In genomic region chr17:37643118-37643766, GRCh38 we compare ENCODE assay signal across 1 cellular context.
TF ChIP-seq lines count a peak whose summit lies in the region.

A gene with protein sequence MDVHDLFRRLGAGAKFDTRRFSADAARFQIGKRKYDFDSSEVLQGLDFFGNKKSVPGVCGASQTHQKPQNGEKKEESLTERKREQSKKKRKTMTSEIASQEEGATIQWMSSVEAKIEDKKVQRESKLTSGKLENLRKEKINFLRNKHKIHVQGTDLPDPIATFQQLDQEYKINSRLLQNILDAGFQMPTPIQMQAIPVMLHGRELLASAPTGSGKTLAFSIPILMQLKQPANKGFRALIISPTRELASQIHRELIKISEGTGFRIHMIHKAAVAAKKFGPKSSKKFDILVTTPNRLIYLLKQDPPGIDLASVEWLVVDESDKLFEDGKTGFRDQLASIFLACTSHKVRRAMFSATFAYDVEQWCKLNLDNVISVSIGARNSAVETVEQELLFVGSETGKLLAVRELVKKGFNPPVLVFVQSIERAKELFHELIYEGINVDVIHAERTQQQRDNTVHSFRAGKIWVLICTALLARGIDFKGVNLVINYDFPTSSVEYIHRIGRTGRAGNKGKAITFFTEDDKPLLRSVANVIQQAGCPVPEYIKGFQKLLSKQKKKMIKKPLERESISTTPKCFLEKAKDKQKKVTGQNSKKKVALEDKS (minus strand): TSS chr17:37643446. CDS start chr17:37643420, 26 bp downstream.

TF ChIP-seq in HepG2, 621 proteins besides CTCF, POLR2A, EP300 and RAD21 (continued from another document and continues in another):
- no peak for TF ChIP-seq AHDC1 (CRISPR knock-in tag; IDR thresholded peaks at IDR 0.05; ENCODE audit: borderline replicate concordance)
- TF ChIP-seq, protein P1, sequence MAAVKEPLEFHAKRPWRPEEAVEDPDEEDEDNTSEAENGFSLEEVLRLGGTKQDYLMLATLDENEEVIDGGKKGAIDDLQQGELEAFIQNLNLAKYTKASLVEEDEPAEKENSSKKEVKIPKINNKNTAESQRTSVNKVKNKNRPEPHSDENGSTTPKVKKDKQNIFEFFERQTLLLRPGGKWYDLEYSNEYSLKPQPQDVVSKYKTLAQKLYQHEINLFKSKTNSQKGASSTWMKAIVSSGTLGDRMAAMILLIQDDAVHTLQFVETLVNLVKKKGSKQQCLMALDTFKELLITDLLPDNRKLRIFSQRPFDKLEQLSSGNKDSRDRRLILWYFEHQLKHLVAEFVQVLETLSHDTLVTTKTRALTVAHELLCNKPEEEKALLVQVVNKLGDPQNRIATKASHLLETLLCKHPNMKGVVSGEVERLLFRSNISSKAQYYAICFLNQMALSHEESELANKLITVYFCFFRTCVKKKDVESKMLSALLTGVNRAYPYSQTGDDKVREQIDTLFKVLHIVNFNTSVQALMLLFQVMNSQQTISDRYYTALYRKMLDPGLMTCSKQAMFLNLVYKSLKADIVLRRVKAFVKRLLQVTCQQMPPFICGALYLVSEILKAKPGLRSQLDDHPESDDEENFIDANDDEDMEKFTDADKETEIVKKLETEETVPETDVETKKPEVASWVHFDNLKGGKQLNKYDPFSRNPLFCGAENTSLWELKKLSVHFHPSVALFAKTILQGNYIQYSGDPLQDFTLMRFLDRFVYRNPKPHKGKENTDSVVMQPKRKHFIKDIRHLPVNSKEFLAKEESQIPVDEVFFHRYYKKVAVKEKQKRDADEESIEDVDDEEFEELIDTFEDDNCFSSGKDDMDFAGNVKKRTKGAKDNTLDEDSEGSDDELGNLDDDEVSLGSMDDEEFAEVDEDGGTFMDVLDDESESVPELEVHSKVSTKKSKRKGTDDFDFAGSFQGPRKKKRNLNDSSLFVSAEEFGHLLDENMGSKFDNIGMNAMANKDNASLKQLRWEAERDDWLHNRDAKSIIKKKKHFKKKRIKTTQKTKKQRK (IDR thresholded peaks at IDR 0.05; ENCODE audit: low read length) = no peak
- TF ChIP-seq, protein P2, sequence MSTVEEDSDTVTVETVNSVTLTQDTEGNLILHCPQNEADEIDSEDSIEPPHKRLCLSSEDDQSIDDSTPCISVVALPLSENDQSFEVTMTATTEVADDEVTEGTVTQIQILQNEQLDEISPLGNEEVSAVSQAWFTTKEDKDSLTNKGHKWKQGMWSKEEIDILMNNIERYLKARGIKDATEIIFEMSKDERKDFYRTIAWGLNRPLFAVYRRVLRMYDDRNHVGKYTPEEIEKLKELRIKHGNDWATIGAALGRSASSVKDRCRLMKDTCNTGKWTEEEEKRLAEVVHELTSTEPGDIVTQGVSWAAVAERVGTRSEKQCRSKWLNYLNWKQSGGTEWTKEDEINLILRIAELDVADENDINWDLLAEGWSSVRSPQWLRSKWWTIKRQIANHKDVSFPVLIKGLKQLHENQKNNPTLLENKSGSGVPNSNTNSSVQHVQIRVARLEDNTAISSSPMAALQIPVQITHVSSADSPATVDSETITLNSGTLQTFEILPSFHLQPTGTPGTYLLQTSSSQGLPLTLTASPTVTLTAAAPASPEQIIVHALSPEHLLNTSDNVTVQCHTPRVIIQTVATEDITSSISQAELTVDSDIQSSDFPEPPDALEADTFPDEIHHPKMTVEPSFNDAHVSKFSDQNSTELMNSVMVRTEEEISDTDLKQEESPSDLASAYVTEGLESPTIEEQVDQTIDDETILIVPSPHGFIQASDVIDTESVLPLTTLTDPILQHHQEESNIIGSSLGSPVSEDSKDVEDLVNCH (CRISPR knock-in tag; IDR thresholded peaks at IDR 0.05) = no peak
- TF ChIP-seq GATAD2A (CRISPR knock-in tag; IDR thresholded peaks at IDR 0.05) = 0 out of 2 replicates have a peak, but pooled peaks have one; percentile 16
- no peak for TF ChIP-seq SRY (CRISPR knock-in tag; IDR thresholded peaks at IDR 0.05)
- TF ChIP-seq HOXA7 (CRISPR knock-in tag; IDR thresholded peaks at IDR 0.05) = no peak
- TF ChIP-seq RARG (CRISPR knock-in tag; IDR thresholded peaks at IDR 0.05; ENCODE audit: low read depth) = no peak
- TF ChIP-seq NR2C2 (CRISPR knock-in tag; IDR thresholded peaks at IDR 0.05; ENCODE audit: borderline replicate concordance) = no peak
- TF ChIP-seq ZNF710 (CRISPR knock-in tag; IDR thresholded peaks at IDR 0.05; ENCODE audit: borderline replicate concordance) = no peak
- 0 out of 2 replicates have a peak, but pooled peaks have one; percentile 53 for TF ChIP-seq ZFP90 (CRISPR knock-in tag; IDR thresholded peaks at IDR 0.05; ENCODE audit: borderline replicate concordance)
- no peak for TF ChIP-seq THAP7 (CRISPR knock-in tag; IDR thresholded peaks at IDR 0.05)
- TF ChIP-seq MED8 (CRISPR knock-in tag; IDR thresholded peaks at IDR 0.05; ENCODE audit: insufficient replicate concordance) = peak; percentile 41
- TF ChIP-seq ZNF607 (CRISPR knock-in tag; IDR thresholded peaks at IDR 0.05; ENCODE audit: borderline replicate concordance) = no peak; the same call in 1 of the 2 replicates
- no peak for TF ChIP-seq KLF13 (CRISPR knock-in tag; IDR thresholded peaks at IDR 0.05)
- no peak for TF ChIP-seq MATR3 (CRISPR knock-in tag; IDR thresholded peaks at IDR 0.05)
- no peak for TF ChIP-seq ZNF431 (CRISPR knock-in tag; IDR thresholded peaks at IDR 0.05; ENCODE audit: borderline replicate concordance, low read depth)
- no peak for TF ChIP-seq ZNF703 (CRISPR knock-in tag; IDR thresholded peaks at IDR 0.05; ENCODE audit: borderline replicate concordance)
- no peak for TF ChIP-seq CCDC6 (CRISPR knock-in tag; IDR thresholded peaks at IDR 0.05)
- TF ChIP-seq ZNF737 (CRISPR knock-in tag; IDR thresholded peaks at IDR 0.05; ENCODE audit: borderline replicate concordance) = no peak
- TF ChIP-seq, protein P3, sequence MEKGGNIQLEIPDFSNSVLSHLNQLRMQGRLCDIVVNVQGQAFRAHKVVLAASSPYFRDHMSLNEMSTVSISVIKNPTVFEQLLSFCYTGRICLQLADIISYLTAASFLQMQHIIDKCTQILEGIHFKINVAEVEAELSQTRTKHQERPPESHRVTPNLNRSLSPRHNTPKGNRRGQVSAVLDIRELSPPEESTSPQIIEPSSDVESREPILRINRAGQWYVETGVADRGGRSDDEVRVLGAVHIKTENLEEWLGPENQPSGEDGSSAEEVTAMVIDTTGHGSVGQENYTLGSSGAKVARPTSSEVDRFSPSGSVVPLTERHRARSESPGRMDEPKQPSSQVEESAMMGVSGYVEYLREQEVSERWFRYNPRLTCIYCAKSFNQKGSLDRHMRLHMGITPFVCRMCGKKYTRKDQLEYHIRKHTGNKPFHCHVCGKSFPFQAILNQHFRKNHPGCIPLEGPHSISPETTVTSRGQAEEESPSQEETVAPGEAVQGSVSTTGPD (CRISPR knock-in tag; IDR thresholded peaks at IDR 0.05) = no peak
- TF ChIP-seq FOXC1 (CRISPR knock-in tag; IDR thresholded peaks at IDR 0.05; ENCODE audit: borderline replicate concordance) = no peak; the same call in 1 of the 2 replicates
- peak; percentile 75 for TF ChIP-seq HIVEP1 (CRISPR knock-in tag; IDR thresholded peaks at IDR 0.05)
- no peak for TF ChIP-seq MTF1 (CRISPR knock-in tag; IDR thresholded peaks at IDR 0.05)
- peak; percentile 19; the same call in 1 of the 2 replicates for TF ChIP-seq ZNF784 (CRISPR knock-in tag; IDR thresholded peaks at IDR 0.05; ENCODE audit: borderline replicate concordance)
- TF ChIP-seq ONECUT2 (CRISPR knock-in tag; IDR thresholded peaks at IDR 0.05) = 0 out of 2 replicates have a peak, but pooled peaks have one; percentile 20
- TF ChIP-seq, protein P4, sequence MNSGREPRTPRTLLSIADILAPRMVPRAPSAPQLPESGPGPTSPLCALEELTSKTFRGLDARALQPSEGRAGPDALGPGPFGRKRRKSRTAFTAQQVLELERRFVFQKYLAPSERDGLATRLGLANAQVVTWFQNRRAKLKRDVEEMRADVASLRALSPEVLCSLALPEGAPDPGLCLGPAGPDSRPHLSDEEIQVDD (CRISPR knock-in tag; IDR thresholded peaks at IDR 0.05; ENCODE audit: borderline replicate concordance) = no peak
- no peak for TF ChIP-seq CHD2 (IDR thresholded peaks at IDR 0.05; ENCODE audit: low read depth, low read length)
- peak; percentile 67; the same call in 1 of the 2 replicates for TF ChIP-seq ZNF274 (CRISPR knock-in tag; IDR thresholded peaks at IDR 0.05)
- 0 out of 2 replicates have a peak, but pooled peaks have one; percentile 9 for TF ChIP-seq STAG1 (CRISPR knock-in tag; IDR thresholded peaks at IDR 0.05)
- no peak for TF ChIP-seq ZBTB3 (CRISPR knock-in tag; IDR thresholded peaks at IDR 0.05; ENCODE audit: borderline replicate concordance, low read depth)
- TF ChIP-seq PAF1 (CRISPR knock-in tag; IDR thresholded peaks at IDR 0.05) = no peak
- TF ChIP-seq FOXM1 (CRISPR knock-in tag; IDR thresholded peaks at IDR 0.05) = no peak
- TF ChIP-seq CBX2 (IDR thresholded peaks at IDR 0.05; ENCODE audit: low read depth, low read length) = no peak
- TF ChIP-seq CBX2 (CRISPR knock-in tag; IDR thresholded peaks at IDR 0.05; ENCODE audit: low read depth) = no peak
- TF ChIP-seq CENPX (CRISPR knock-in tag; IDR thresholded peaks at IDR 0.05) = no peak
- 0 out of 2 replicates have a peak, but pooled peaks have one; percentile 36 for TF ChIP-seq RXRA (CRISPR knock-in tag; IDR thresholded peaks at IDR 0.05)
- peak; percentile 27; the same call in 1 of the 2 replicates for TF ChIP-seq PBX3 (CRISPR knock-in tag; IDR thresholded peaks at IDR 0.05; ENCODE audit: borderline replicate concordance)
- TF ChIP-seq SMARCE1 (IDR thresholded peaks at IDR 0.05; ENCODE audit: borderline replicate concordance) = no peak
- TF ChIP-seq ZNF230 (CRISPR knock-in tag; IDR thresholded peaks at IDR 0.05) = no peak
- peak; percentile 58 for TF ChIP-seq HDAC1 (CRISPR knock-in tag; IDR thresholded peaks at IDR 0.05)
